ENCODE assay signal across 1 cellular context in genomic region chr2:219515874-219516629, GRCh38.
TF ChIP-seq lines count a peak whose summit lies in the region.

No MANE protein-coding gene starts in this region.

TF ChIP-seq in H1, 55 proteins besides CTCF, POLR2A, EP300 and RAD21:
- no peak for TF ChIP-seq SIN3A (conservative IDR thresholded peaks at IDR 0.05 in 1 of 2, IDR thresholded peaks at IDR 0.05 in 1 of 2; ENCODE audit: low read depth in 1 of 2, low read length in 2 of 2)
- TF ChIP-seq BRCA1 (IDR thresholded peaks at IDR 0.05; ENCODE audit: low read depth, low read length) = no peak
